In genomic region chr4:164203476-164203875, GRCh38 we compare ENCODE assay signal across 21 cellular contexts.
"Had no signal": no experiment of that assay in that cellular context is flagged by ENCODE, and none has a peak within 500 bp of the region (broad histone marks: within the 10 kb centered on the region; RNA-seq: fewer than 3 reads in every experiment).

No MANE protein-coding gene starts in this region.

- H3K9me3 ChIP-seq: gastrocnemius medialis, heart left ventricle, lower lobe of right lung had no signal

- H3K4me3 ChIP-seq: gastrocnemius medialis, heart left ventricle, lower lobe of right lung had no signal

- H3K27me3 ChIP-seq: gastrocnemius medialis, heart left ventricle had no signal

- H2AFZ ChIP-seq: parathyroid adenoma had no signal

- H3K9me3 Mint-ChIP-seq: activated T-cell treated with anti-CD3 and anti-CD28 coated beads, Interleukin-2, amount 50 U/mL, for 4 hours; brain; dendritic cell treated with granulocyte-macrophage colony-stimulating factor and Interleukin-4, amounts not matched to agents 40 ng/mL and 50 ng/mL, for 4 days had no signal

- H3K4me1 Mint-ChIP-seq: immature natural killer cell; naive B cell; stimulated activated effector memory CD8-positive, alpha-beta T cell treated with anti-CD3 and anti-CD28 coated beads, Interleukin-12 subunit alpha, Interleukin-12 subunit beta, amount 100 ng/mL, for 72 hours; T-cell had no signal

- H3K4me3 Mint-ChIP-seq: activated T-cell treated with anti-CD3 and anti-CD28 coated beads, Interleukin-2, amount 50 U/mL, for 4 hours; brain; dendritic cell treated with granulocyte-macrophage colony-stimulating factor and Interleukin-4, amounts not matched to agents 40 ng/mL and 50 ng/mL, for 4 days; effector memory CD8-positive, alpha-beta T cell; immature natural killer cell; naive B cell; stimulated activated effector memory CD8-positive, alpha-beta T cell treated with anti-CD3 and anti-CD28 coated beads, Interleukin-12 subunit alpha, Interleukin-12 subunit beta, amount 100 ng/mL, for 72 hours; T-cell had no signal

- DNase-seq: activated CD4-positive, alpha-beta T cell treated with anti-CD3 and anti-CD28 coated beads for 1 hour; activated CD4-positive, alpha-beta T cell treated with anti-CD3 and anti-CD28 coated beads, Interleukin-2, amount 50 U/mL, for 48 hours; activated gamma-delta T cell; activated T-cell treated with anti-CD3 and anti-CD28 coated beads, Interleukin-2, amount 50 U/mL, for 4 hours; effector memory CD8-positive, alpha-beta T cell; gastrocnemius medialis; heart left ventricle; immature natural killer cell; left colon; lower lobe of right lung; midbrain; naive B cell; stimulated activated CD4-positive, alpha-beta T cell treated with anti-CD3 and anti-CD28 coated beads, Interleukin-12 subunit alpha, Interleukin-12 subunit beta, amount 100 ng/mL, for 4 hours; stimulated activated CD4-positive, alpha-beta T cell treated with anti-CD3 and anti-CD28 coated beads, Interleukin-2, amount 100 ng/mL, for 24 hours; T-cell; T-helper 9 cell had no signal

- H3K27me3 Mint-ChIP-seq: brain; dendritic cell treated with granulocyte-macrophage colony-stimulating factor and Interleukin-4, amounts not matched to agents 40 ng/mL and 50 ng/mL, for 4 days; effector memory CD8-positive, alpha-beta T cell; naive B cell; T-cell had no signal

- H3K27ac Mint-ChIP-seq: activated naive CD4-positive, alpha-beta T cell treated with anti-CD3 and anti-CD28 coated beads, Interleukin-2, amount 50 U/mL, for 72 hours; dendritic cell treated with granulocyte-macrophage colony-stimulating factor and Interleukin-4, amounts not matched to agents 40 ng/mL and 50 ng/mL, for 4 days; effector memory CD8-positive, alpha-beta T cell; immature natural killer cell; naive B cell; stimulated activated effector memory CD8-positive, alpha-beta T cell treated with anti-CD3 and anti-CD28 coated beads, Interleukin-12 subunit alpha, Interleukin-12 subunit beta, amount 100 ng/mL, for 72 hours; T-cell had no signal

- H3K4me1 ChIP-seq: gastrocnemius medialis, heart left ventricle, lower lobe of right lung, parathyroid adenoma had no signal

- H3K27ac ChIP-seq: gastrocnemius medialis, heart left ventricle, lower lobe of right lung, parathyroid adenoma had no signal

- H3K79me2 ChIP-seq: parathyroid adenoma had no signal

- H3K36me3 ChIP-seq: gastrocnemius medialis, heart left ventricle, lower lobe of right lung had no signal

- H3K36me3 Mint-ChIP-seq: activated naive CD4-positive, alpha-beta T cell treated with anti-CD3 and anti-CD28 coated beads, Interleukin-2, amount 50 U/mL, for 72 hours; brain; immature natural killer cell; naive B cell; stimulated activated effector memory CD8-positive, alpha-beta T cell treated with anti-CD3 and anti-CD28 coated beads, Interleukin-12 subunit alpha, Interleukin-12 subunit beta, amount 100 ng/mL, for 72 hours; T-cell had no signal

- H3K9ac ChIP-seq: parathyroid adenoma had no signal
